ENCODE assay signal across 21 cellular contexts in genomic region chr11:20415432-20415831, GRCh38.
A peak's percentile ranks its signal among the peaks of the same experiment; 100 is the strongest.
DNase-seq lines count a peak whose midpoint lies in the region; ATAC-seq lines count a peak whose summit lies in the region.
"Had no signal": no experiment of that assay in that cellular context is flagged by ENCODE, and none has a peak within 500 bp of the region (broad histone marks: within the 10 kb centered on the region; RNA-seq: fewer than 3 reads in every experiment).

No MANE protein-coding gene starts in this region.

- no peaks in the 10 kb centered on the region for H3K27me3 Mint-ChIP-seq in stimulated activated naive CD8-positive, alpha-beta T cell treated with anti-CD3 and anti-CD28 coated beads, Interleukin-15, amount 100 ng/mL, for 72 hours
- no peaks in the 10 kb centered on the region for H3K27me3 Mint-ChIP-seq in activated naive CD8-positive, alpha-beta T cell treated with anti-CD3 and anti-CD28 coated beads, Interleukin-2, amount 50 U/mL, for 24 hours

- H3K4me3 Mint-ChIP-seq in stimulated activated naive CD8-positive, alpha-beta T cell treated with anti-CD3 and anti-CD28 coated beads, Interleukin-15, amount 100 ng/mL, for 72 hours: no peak overlapping the region
- H3K4me3 Mint-ChIP-seq in activated naive CD8-positive, alpha-beta T cell treated with anti-CD3 and anti-CD28 coated beads, Interleukin-2, amount 50 U/mL, for 24 hours: no peak overlapping the region
- H3K4me3 Mint-ChIP-seq: CD8-positive, alpha-beta memory T cell; H9 had no signal

- H3K27me3 ChIP-seq in HAP-1 (ENCODE audit: low read depth): no peaks in the 10 kb centered on the region

- ATAC-seq in stimulated activated naive CD8-positive, alpha-beta T cell treated with anti-CD3 and anti-CD28 coated beads, Interleukin-15, Interleukin-2, amounts not matched to agents 100 U/mL and 50 U/mL, for 24 hours: peak; percentile 85
- ATAC-seq in stimulated activated naive CD8-positive, alpha-beta T cell treated with anti-CD3 and anti-CD28 coated beads, Interleukin-15, amount 100 ng/mL, for 72 hours: no peak
- peak; percentile 55 for ATAC-seq in HG02623 (IDR thresholded peaks at IDR 0.05; ENCODE audit: unreplicated experiment)
- ATAC-seq in activated naive CD8-positive, alpha-beta T cell treated with anti-CD3 and anti-CD28 coated beads, Interleukin-2, amount 50 U/mL, for 24 hours: peak; percentile 89

- no peaks in the 10 kb centered on the region for H3K9me3 Mint-ChIP-seq in stimulated activated naive CD8-positive, alpha-beta T cell treated with anti-CD3 and anti-CD28 coated beads, Interleukin-15, amount 100 ng/mL, for 72 hours
- no peaks in the 10 kb centered on the region for H3K9me3 Mint-ChIP-seq in activated naive CD8-positive, alpha-beta T cell treated with anti-CD3 and anti-CD28 coated beads, Interleukin-2, amount 50 U/mL, for 24 hours
- H3K9me3 Mint-ChIP-seq: CD8-positive, alpha-beta memory T cell; H9 had no signal

- H3K9me3 ChIP-seq in HAP-1: no peaks in the 10 kb centered on the region

- no peak overlapping the region for H3K27ac Mint-ChIP-seq in stimulated activated naive CD8-positive, alpha-beta T cell treated with anti-CD3 and anti-CD28 coated beads, Interleukin-15, amount 100 ng/mL, for 72 hours
- H3K27ac Mint-ChIP-seq in activated naive CD8-positive, alpha-beta T cell treated with anti-CD3 and anti-CD28 coated beads, Interleukin-2, amount 50 U/mL, for 24 hours: peak overlapping the region; percentile 31
- H3K27ac Mint-ChIP-seq: H9 had no signal

- no peak overlapping the region for H3K4me3 ChIP-seq in HAP-1
- H3K4me3 ChIP-seq: SK-N-MC had no signal

- in situ Hi-C loops in HAP-1 (cut with MboI; ENCODE audit: low sequenced_read_pairs): no loop called here

- H3K4me1 Mint-ChIP-seq in stimulated activated naive CD8-positive, alpha-beta T cell treated with anti-CD3 and anti-CD28 coated beads, Interleukin-15, amount 100 ng/mL, for 72 hours: peaks cover 7% of the 10 kb centered on the region
- H3K4me1 Mint-ChIP-seq in activated naive CD8-positive, alpha-beta T cell treated with anti-CD3 and anti-CD28 coated beads, Interleukin-2, amount 50 U/mL, for 24 hours: peaks cover 22% of the 10 kb centered on the region
- H3K4me1 Mint-ChIP-seq: H9 had no signal

- no peaks in the 10 kb centered on the region for H3K4me1 ChIP-seq in HAP-1

- H3K36me3 Mint-ChIP-seq in activated naive CD8-positive, alpha-beta T cell treated with anti-CD3 and anti-CD28 coated beads, Interleukin-2, amount 50 U/mL, for 24 hours (ENCODE audit: low read depth): peaks cover 70% of the 10 kb centered on the region

- DNase-seq in stimulated activated naive CD8-positive, alpha-beta T cell treated with anti-CD3 and anti-CD28 coated beads, Interleukin-15, Interleukin-2, amounts not matched to agents 100 U/mL and 50 U/mL, for 24 hours: no peak
- no peak for DNase-seq in stimulated activated naive CD8-positive, alpha-beta T cell treated with anti-CD3 and anti-CD28 coated beads, Interleukin-15, amount 100 ng/mL, for 72 hours
- no peak for DNase-seq in activated naive CD8-positive, alpha-beta T cell treated with anti-CD3 and anti-CD28 coated beads, Interleukin-2, amount 50 U/mL, for 24 hours
- DNase-seq in HAP-1 (ENCODE audit: low spot score in 2 of 2) (no peak), pons (ENCODE audit: low spot score) (no peak), superior temporal gyrus (ENCODE audit: extremely low spot score) (no peak)
- DNase-seq: ACHN; C1 segment of cervical spinal cord; CD8-positive, alpha-beta memory T cell; DMS53; EL; H9; MV-4-11; NCI-H1417; NCI-H187 treated with DMSO at 0.1 percent for 48 hours; NCI-H2227 treated with DMSO at 0.1 percent for 48 hours; NCI-H510A treated with DMSO at 0.1 percent for 48 hours; NCI-H82; SHP77 had no signal

- H3K36me3 ChIP-seq in HAP-1 (replicated peaks): peaks cover 19% of the 10 kb centered on the region
